Comparison of ENCODE assay signal across 1 cellular context in the genomic region with DNA sequence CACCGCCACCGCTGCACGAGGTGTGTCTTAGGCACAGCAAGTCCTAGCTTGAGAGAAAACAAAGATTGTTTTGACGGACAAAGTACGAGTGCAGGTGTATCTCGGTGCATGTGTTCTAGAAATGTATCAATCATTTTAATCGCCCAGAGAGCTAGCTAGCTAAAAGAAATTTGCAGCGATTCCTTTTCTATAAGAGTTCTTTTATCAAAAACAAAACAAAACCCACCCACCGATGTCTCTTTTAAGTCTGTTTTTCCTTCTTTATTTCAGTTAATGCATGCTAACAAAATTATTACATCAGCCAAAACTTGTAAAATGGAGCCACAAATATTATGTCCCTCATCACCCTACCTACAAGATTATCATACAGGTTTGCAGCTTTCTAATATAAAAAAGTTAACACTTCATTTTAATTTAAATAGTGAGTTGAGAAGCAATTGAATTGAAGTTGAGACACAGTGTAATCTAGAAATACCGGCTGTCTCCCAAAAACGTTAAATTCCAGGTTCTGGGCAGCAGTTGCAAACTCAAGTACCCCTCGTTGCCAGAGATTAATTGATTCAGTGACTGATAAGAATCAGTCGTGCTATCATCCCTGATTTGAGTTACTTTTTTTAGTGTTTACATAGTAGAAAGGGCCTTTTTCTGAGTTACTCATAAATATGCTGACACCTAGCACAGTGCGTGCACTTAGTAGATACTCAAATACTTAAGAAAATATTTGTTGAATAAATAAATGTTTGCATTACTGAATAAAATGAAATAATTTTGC.
TF ChIP-seq lines count a peak whose summit lies in the region.

No MANE protein-coding gene starts in this region.

TF ChIP-seq in H1, 55 proteins besides CTCF, POLR2A, EP300 and RAD21:
- TF ChIP-seq SIN3A (conservative IDR thresholded peaks at IDR 0.05 in 1 of 2, IDR thresholded peaks at IDR 0.05 in 1 of 2; ENCODE audit: low read depth in 1 of 2, low read length in 2 of 2) (peak in 1 of 2 experiments; percentile 55; a peak in 2 of 4 replicates), BACH1 (IDR thresholded peaks at IDR 0.05; ENCODE audit: low read length) (no peak)
